In the genomic region with DNA sequence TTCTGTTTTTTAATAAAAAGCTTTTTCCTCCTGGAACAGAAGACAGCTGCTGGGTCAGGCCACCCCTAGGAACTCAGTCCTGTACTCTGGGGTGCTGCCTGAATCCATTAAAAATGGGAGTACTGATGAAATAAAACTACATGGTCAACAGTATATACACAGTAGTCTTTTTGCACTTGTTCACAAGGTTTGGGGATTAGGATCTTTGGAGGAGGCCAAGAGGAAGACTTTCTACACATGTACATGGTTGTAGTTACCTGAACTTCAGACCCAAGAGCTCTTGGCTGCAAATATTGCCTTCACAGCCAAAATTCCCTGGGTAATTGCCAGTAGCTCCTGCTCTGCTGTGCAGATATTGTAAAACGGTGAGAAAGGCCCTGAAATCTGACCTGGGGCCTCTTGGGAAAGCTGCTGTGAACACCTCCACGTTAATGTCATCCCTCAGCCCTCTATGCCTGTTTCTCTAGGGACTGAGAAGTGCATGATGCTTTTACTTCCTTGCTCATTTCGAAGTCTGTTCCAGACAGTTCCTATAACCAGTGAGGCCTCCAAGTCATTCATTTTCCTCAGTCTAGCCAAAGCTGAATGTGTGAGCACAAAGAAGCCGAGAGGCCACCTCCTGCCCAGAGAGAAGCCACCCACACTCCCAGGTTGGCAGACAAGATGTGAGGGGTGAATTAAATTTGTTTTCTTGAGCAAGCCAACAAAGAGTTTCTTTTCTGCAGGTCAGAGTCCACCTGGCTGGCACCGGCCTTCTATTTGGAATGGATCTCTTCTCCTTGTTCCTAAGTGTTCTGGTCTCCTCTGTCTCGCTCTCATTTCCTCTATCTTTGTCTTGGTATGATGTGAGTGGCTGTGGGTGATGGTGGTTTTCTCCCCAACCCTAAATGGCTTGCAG, we compare ENCODE assay signal across 1 cellular context.
TF ChIP-seq lines count a peak whose summit lies in the region.

No MANE protein-coding gene starts in this region.

TF ChIP-seq in HepG2, 621 proteins besides CTCF, POLR2A, EP300 and RAD21 (continued from another document and continues in another):
- TF ChIP-seq, protein P1, sequence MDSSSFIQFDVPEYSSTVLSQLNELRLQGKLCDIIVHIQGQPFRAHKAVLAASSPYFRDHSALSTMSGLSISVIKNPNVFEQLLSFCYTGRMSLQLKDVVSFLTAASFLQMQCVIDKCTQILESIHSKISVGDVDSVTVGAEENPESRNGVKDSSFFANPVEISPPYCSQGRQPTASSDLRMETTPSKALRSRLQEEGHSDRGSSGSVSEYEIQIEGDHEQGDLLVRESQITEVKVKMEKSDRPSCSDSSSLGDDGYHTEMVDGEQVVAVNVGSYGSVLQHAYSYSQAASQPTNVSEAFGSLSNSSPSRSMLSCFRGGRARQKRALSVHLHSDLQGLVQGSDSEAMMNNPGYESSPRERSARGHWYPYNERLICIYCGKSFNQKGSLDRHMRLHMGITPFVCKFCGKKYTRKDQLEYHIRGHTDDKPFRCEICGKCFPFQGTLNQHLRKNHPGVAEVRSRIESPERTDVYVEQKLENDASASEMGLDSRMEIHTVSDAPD (CRISPR knock-in tag; IDR thresholded peaks at IDR 0.05): no peak
- TF ChIP-seq ZNF317 (CRISPR knock-in tag; IDR thresholded peaks at IDR 0.05) (no peak), GTF3A (CRISPR knock-in tag; conservative IDR thresholded peaks at IDR 0.05) (0 out of 2 replicates have a peak, but pooled peaks have one; percentile 89), PTBP1 (IDR thresholded peaks at IDR 0.05; ENCODE audit: low read depth, low read length, poor library complexity, severe bottlenecking) (no peak), TCF7 (IDR thresholded peaks at IDR 0.05; ENCODE audit: low read depth) (no peak), MAFF (IDR thresholded peaks at IDR 0.05; ENCODE audit: low read depth, low read length) (peak; percentile 47), SMAD1 (CRISPR knock-in tag; IDR thresholded peaks at IDR 0.05; ENCODE audit: borderline replicate concordance, low read depth) (no peak), ZNF883 (CRISPR knock-in tag; IDR thresholded peaks at IDR 0.05; ENCODE audit: not compliant biosample characterization) (no peak), ZNF225 (CRISPR knock-in tag; IDR thresholded peaks at IDR 0.05) (no peak), SUZ12 (IDR thresholded peaks at IDR 0.05; ENCODE audit: low read depth, low read length) (no peak), KDM5B (CRISPR knock-in tag; IDR thresholded peaks at IDR 0.05; ENCODE audit: borderline replicate concordance) (no peak), ZFP37 (CRISPR knock-in tag; IDR thresholded peaks at IDR 0.05; ENCODE audit: borderline replicate concordance) (no peak), ZNF101 (CRISPR knock-in tag; IDR thresholded peaks at IDR 0.05; ENCODE audit: borderline replicate concordance, low read depth) (no peak), ZSCAN29 (CRISPR knock-in tag; conservative IDR thresholded peaks at IDR 0.05) (no peak), SRSF4 (IDR thresholded peaks at IDR 0.05; ENCODE audit: low read depth, low read length, poor library complexity, severe bottlenecking) (no peak), ONECUT2 (CRISPR knock-in tag; IDR thresholded peaks at IDR 0.05) (no peak), ZNF460 (CRISPR knock-in tag; IDR thresholded peaks at IDR 0.05; ENCODE audit: borderline replicate concordance) (no peak), ZFP36L1 (CRISPR knock-in tag; IDR thresholded peaks at IDR 0.05) (no peak), IKZF1 (IDR thresholded peaks at IDR 0.05) (no peak), KDM3A (CRISPR knock-in tag; IDR thresholded peaks at IDR 0.05; ENCODE audit: low read depth) (no peak), SAFB2 (CRISPR knock-in tag; IDR thresholded peaks at IDR 0.05; ENCODE audit: borderline replicate concordance, low read depth) (no peak), NRL (CRISPR knock-in tag; IDR thresholded peaks at IDR 0.05; ENCODE audit: borderline replicate concordance) (no peak), NFKBIZ (CRISPR knock-in tag; IDR thresholded peaks at IDR 0.05) (no peak), ZSCAN25 (CRISPR knock-in tag; IDR thresholded peaks at IDR 0.05) (no peak), JARID2 (CRISPR knock-in tag; IDR thresholded peaks at IDR 0.05; ENCODE audit: insufficient replicate concordance) (no peak), ZNF629 (CRISPR knock-in tag; conservative IDR thresholded peaks at IDR 0.05) (no peak)
- TF ChIP-seq, protein P2, sequence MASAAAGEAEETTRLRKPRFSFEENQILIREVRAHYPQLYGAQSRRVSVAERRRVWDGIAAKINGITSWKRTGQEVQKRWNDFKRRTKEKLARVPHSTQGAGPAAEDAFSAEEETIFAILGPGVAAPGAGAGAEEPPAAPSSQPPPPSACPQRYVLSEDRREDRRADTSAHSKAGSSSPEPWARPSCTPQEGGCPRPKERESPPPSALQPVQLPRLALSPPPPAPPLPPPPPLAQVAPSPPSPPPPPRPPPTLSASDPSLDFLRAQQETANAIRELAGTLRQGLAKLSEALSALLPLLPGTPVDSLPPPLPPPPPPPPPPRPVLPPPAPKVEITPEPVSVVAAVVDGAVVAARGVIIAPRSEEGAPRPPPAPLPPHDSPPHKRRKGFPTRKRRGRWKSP (CRISPR knock-in tag; IDR thresholded peaks at IDR 0.05): no peak; the same call in 1 of the 2 replicates
- TF ChIP-seq, protein P3, sequence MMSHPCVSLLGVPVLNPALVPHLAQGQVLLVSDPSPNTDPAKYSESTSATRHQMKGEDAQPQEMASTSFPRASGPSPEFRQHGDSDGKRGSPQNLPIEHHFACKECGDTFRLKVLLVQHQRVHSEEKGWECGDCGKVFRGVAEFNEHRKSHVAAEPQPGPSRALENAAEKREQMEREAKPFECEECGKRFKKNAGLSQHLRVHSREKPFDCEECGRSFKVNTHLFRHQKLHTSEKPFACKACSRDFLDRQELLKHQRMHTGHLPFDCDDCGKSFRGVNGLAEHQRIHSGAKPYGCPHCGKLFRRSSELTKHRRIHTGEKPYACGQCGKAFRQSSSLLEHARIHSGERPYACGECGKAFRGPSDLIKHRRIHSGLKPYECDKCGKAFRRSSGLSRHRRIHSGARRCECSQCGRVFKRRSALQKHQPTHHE (CRISPR knock-in tag; IDR thresholded peaks at IDR 0.05; ENCODE audit: borderline replicate concordance): no peak
- TF ChIP-seq, protein P4, sequence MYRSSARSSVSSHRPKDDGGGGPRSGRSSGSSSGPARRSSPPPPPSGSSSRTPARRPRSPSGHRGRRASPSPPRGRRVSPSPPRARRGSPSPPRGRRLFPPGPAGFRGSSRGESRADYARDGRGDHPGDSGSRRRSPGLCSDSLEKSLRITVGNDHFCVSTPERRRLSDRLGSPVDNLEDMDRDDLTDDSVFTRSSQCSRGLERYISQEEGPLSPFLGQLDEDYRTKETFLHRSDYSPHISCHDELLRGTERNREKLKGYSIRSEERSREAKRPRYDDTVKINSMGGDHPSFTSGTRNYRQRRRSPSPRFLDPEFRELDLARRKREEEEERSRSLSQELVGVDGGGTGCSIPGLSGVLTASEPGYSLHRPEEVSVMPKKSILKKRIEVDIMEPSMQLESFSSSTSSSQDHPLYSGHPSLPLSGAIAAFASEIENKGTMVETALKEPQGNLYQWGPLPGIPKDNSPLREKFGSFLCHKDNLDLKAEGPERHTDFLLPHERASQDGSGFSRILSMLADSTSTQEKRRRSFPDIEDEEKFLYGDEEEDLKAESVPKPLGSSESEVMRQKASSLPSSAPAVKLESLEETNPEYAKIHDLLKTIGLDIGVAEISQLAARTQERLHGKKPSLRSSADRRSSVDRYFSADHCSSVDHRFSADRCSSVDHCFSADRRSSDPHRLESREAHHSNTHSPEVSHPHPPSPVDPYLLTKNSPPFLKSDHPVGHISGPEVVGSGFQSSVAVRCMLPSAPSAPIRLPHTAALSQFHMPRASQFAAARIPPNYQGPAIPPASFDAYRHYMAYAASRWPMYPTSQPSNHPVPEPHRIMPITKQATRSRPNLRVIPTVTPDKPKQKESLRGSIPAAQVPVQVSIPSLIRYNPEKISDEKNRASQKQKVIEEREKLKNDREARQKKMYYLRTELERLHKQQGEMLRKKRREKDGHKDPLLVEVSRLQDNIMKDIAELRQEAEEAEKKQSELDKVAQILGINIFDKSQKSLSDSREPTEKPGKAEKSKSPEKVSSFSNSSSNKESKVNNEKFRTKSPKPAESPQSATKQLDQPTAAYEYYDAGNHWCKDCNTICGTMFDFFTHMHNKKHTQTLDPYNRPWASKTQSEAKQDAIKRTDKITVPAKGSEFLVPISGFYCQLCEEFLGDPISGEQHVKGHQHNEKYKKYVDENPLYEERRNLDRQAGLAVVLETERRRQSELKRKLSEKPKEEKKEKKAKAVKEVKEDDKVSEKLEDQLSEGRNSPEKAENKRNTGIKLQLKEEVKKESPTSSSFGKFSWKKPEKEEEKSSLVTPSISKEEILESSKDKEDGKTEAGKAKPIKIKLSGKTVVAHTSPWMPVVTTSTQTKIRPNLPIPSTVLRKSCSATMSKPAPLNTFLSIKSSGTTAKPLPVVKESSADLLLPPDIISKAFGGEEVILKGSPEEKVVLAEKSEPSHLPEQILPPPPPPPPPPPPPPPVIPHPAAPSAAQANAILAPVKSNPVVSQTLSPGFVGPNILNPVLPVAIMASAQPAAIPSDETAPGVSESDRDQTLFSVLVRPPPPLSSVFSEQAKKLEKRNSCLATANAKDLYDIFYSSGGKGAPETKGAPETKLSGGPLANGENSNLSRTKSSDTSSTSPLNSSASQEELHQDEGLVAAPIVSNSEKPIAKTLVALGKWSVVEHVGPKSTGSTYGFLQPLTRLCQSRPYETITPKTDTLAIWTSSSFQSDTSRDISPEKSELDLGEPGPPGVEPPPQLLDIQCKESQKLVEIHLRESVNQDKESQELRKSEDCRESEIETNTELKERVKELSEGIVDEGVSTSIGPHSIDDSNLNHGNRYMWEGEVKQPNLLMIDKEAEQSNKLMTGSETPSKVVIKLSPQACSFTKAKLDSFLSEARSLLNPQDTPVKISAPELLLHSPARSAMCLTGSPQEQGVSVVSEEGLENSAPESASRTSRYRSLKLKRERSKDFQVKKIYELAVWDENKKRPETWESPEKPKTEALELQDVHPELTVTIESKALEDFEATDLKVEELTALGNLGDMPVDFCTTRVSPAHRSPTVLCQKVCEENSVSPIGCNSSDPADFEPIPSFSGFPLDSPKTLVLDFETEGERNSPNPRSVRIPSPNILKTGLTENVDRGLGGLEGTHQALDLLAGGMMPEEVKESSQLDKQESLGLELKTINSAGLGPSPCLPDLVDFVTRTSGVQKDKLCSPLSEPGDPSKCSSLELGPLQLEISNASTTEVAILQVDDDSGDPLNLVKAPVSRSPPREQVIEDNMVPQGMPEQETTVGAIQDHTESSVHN (CRISPR knock-in tag; IDR thresholded peaks at IDR 0.05): peak; percentile 68; the same call in 1 of the 2 replicates
- TF ChIP-seq, protein P5, sequence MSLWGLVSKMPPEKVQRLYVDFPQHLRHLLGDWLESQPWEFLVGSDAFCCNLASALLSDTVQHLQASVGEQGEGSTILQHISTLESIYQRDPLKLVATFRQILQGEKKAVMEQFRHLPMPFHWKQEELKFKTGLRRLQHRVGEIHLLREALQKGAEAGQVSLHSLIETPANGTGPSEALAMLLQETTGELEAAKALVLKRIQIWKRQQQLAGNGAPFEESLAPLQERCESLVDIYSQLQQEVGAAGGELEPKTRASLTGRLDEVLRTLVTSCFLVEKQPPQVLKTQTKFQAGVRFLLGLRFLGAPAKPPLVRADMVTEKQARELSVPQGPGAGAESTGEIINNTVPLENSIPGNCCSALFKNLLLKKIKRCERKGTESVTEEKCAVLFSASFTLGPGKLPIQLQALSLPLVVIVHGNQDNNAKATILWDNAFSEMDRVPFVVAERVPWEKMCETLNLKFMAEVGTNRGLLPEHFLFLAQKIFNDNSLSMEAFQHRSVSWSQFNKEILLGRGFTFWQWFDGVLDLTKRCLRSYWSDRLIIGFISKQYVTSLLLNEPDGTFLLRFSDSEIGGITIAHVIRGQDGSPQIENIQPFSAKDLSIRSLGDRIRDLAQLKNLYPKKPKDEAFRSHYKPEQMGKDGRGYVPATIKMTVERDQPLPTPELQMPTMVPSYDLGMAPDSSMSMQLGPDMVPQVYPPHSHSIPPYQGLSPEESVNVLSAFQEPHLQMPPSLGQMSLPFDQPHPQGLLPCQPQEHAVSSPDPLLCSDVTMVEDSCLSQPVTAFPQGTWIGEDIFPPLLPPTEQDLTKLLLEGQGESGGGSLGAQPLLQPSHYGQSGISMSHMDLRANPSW (CRISPR knock-in tag; IDR thresholded peaks at IDR 0.05; ENCODE audit: borderline replicate concordance): no peak
- TF ChIP-seq, protein P6, sequence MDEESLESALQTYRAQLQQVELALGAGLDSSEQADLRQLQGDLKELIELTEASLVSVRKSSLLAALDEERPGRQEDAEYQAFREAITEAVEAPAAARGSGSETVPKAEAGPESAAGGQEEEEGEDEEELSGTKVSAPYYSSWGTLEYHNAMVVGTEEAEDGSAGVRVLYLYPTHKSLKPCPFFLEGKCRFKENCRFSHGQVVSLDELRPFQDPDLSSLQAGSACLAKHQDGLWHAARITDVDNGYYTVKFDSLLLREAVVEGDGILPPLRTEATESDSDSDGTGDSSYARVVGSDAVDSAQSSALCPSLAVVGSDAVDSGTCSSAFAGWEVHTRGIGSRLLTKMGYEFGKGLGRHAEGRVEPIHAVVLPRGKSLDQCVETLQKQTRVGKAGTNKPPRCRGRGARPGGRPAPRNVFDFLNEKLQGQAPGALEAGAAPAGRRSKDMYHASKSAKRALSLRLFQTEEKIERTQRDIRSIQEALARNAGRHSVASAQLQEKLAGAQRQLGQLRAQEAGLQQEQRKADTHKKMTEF (CRISPR knock-in tag; IDR thresholded peaks at IDR 0.05): peak; percentile 51; the same call in 1 of the 2 replicates
- TF ChIP-seq, protein P7, sequence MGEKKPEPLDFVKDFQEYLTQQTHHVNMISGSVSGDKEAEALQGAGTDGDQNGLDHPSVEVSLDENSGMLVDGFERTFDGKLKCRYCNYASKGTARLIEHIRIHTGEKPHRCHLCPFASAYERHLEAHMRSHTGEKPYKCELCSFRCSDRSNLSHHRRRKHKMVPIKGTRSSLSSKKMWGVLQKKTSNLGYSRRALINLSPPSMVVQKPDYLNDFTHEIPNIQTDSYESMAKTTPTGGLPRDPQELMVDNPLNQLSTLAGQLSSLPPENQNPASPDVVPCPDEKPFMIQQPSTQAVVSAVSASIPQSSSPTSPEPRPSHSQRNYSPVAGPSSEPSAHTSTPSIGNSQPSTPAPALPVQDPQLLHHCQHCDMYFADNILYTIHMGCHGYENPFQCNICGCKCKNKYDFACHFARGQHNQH (CRISPR knock-in tag; IDR thresholded peaks at IDR 0.05): no peak
- TF ChIP-seq, protein P8, sequence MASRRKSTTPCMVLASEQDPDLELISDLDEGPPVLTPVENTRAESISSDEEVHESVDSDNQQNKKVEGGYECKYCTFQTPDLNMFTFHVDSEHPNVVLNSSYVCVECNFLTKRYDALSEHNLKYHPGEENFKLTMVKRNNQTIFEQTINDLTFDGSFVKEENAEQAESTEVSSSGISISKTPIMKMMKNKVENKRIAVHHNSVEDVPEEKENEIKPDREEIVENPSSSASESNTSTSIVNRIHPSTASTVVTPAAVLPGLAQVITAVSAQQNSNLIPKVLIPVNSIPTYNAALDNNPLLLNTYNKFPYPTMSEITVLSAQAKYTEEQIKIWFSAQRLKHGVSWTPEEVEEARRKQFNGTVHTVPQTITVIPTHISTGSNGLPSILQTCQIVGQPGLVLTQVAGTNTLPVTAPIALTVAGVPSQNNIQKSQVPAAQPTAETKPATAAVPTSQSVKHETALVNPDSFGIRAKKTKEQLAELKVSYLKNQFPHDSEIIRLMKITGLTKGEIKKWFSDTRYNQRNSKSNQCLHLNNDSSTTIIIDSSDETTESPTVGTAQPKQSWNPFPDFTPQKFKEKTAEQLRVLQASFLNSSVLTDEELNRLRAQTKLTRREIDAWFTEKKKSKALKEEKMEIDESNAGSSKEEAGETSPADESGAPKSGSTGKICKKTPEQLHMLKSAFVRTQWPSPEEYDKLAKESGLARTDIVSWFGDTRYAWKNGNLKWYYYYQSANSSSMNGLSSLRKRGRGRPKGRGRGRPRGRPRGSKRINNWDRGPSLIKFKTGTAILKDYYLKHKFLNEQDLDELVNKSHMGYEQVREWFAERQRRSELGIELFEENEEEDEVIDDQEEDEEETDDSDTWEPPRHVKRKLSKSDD (CRISPR knock-in tag; IDR thresholded peaks at IDR 0.05; ENCODE audit: low read depth): no peak
- TF ChIP-seq, protein P9, sequence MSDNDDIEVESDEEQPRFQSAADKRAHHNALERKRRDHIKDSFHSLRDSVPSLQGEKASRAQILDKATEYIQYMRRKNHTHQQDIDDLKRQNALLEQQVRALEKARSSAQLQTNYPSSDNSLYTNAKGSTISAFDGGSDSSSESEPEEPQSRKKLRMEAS (IDR thresholded peaks at IDR 0.05): peak; percentile 45; the same call in 1 of the 2 replicates
